In genomic region chr15:42285042-42285441, GRCh38 we compare ENCODE assay signal across 24 cellular contexts. TPM values are rescaled to one million over a fixed set of nuclear protein-coding genes. Genes with fewer than 3 reads are reported as not detected.
A peak's percentile ranks its signal among the peaks of the same experiment; 100 is the strongest.
DNase-seq lines count a peak whose midpoint lies in the region; ATAC-seq and TF ChIP-seq lines count a peak whose summit lies in the region.
"Had no signal": no experiment of that assay in that cellular context is flagged by ENCODE, and none has a peak within 500 bp of the region (broad histone marks: within the 10 kb centered on the region; RNA-seq: fewer than 3 reads in every experiment).

No MANE protein-coding gene starts in this region.

- H3K9me3 Mint-ChIP-seq in HFFc6 = no peaks in the 10 kb centered on the region
- H3K9me3 Mint-ChIP-seq: activated T-cell treated with anti-CD3 and anti-CD28 coated beads, Interleukin-2, amount 50 U/mL, for 24 hours; T-cell had no signal

- H3K27me3 Mint-ChIP-seq in HFFc6 (ENCODE audit: insufficient read depth) = no peaks in the 10 kb centered on the region; the same call in 1 of the 2 replicates
- H3K27me3 Mint-ChIP-seq: activated CD4-positive, alpha-beta T cell treated with anti-CD3 and anti-CD28 coated beads for 36 hours; activated T-cell treated with anti-CD3 and anti-CD28 coated beads, Interleukin-2, amount 50 U/mL, for 24 hours; T-cell had no signal

- H3K36me3 Mint-ChIP-seq in HFFc6 (ENCODE audit: low read depth) = peaks cover 25% of the 10 kb centered on the region

- no peak for TF ChIP-seq CTCF in HFFc6 (IDR thresholded peaks at IDR 0.05)

- peak overlapping the region; percentile 78 for H3K27ac Mint-ChIP-seq in HFFc6
- H3K27ac Mint-ChIP-seq: activated CD4-positive, alpha-beta T cell treated with anti-CD3 and anti-CD28 coated beads for 36 hours; activated T-cell treated with anti-CD3 and anti-CD28 coated beads, Interleukin-2, amount 50 U/mL, for 24 hours; T-cell had no signal

- peaks cover 37% of the 10 kb centered on the region for H3K4me1 Mint-ChIP-seq in HFFc6 (ENCODE audit: low read depth)
- H3K4me1 Mint-ChIP-seq: activated CD4-positive, alpha-beta T cell treated with anti-CD3 and anti-CD28 coated beads for 36 hours; T-cell had no signal

- no peak for DNase-seq in HFFc6
- DNase-seq in SIG-M5 (lab: John Stamatoyannopoulos, UW) = peak; percentile 37
- no peak for DNase-seq in left lobe of liver (ENCODE audit: low spot score)
- DNase-seq in occipital lobe (lab: John Stamatoyannopoulos, UW) = no peak
- DNase-seq in NCI-H2081 treated with DMSO at 0.1 percent for 48 hours (lab: John Stamatoyannopoulos, UW) = no peak
- no peak for DNase-seq in RKO (ENCODE audit: low spot score)
- DNase-seq: activated CD4-positive, alpha-beta T cell treated with anti-CD3 and anti-CD28 coated beads for 36 hours; activated CD8-positive, alpha-beta memory T cell treated with anti-CD3 and anti-CD28 coated beads for 24 hours; activated naive CD4-positive, alpha-beta T cell treated with Interleukin-2 at 50 U/mL for 16 hours; activated T-cell treated with anti-CD3 and anti-CD28 coated beads, Interleukin-2, amount 50 U/mL, for 24 hours; aorta; caudate nucleus; DMS79; dorsolateral prefrontal cortex; foreskin melanocyte; hippocampal formation; MM.1S; NCI-H1694 treated with DMSO at 0.1 percent for 48 hours; NCI-H526; OCI-M1; Right ventricle myocardium superior; T-cell had no signal

- H3K4me3 Mint-ChIP-seq in HFFc6 = no peak overlapping the region; the same call in 1 of the 2 replicates
- H3K4me3 Mint-ChIP-seq: activated CD4-positive, alpha-beta T cell treated with anti-CD3 and anti-CD28 coated beads for 36 hours; activated T-cell treated with anti-CD3 and anti-CD28 coated beads, Interleukin-2, amount 50 U/mL, for 24 hours; T-cell had no signal

- ATAC-seq in left lobe of liver (peak; percentile 29), HG03025 (IDR thresholded peaks at IDR 0.05; ENCODE audit: low FRiP score, unreplicated experiment) (no peak)
- ATAC-seq: activated CD4-positive, alpha-beta T cell treated with anti-CD3 and anti-CD28 coated beads for 36 hours; K562; T-cell had no signal

RNA-seq across cellular contexts. Expression of gene TMEM87A, which starts 11.8 kb away (rescaled TPM):
- 10 to 100 TPM; 37.7 to 43.5 (median 40.1) TPM for total RNA-seq in HFFc6 (2021; fragmentation: NEBNext Ultra II Directional; extraction: Animal tissue kit (Norgen Biotek cat#: 25700))
- total RNA-seq in left lobe of liver (12.7 TPM), occipital lobe (67.4 TPM)

RNA-seq across cellular contexts. Expression of gene GANC, which starts 12.0 kb away (rescaled TPM):
- total RNA-seq in HFFc6 (2021; fragmentation: NEBNext Ultra II Directional; extraction: Animal tissue kit (Norgen Biotek cat#: 25700)) = 10 to 100 TPM; 23.7 to 30.8 (median 29.5) TPM
- total RNA-seq in left lobe of liver = 33.8 TPM
- 13.6 TPM for total RNA-seq in occipital lobe
